Comparison of ENCODE assay signal across 8 cellular contexts in the genomic region with DNA sequence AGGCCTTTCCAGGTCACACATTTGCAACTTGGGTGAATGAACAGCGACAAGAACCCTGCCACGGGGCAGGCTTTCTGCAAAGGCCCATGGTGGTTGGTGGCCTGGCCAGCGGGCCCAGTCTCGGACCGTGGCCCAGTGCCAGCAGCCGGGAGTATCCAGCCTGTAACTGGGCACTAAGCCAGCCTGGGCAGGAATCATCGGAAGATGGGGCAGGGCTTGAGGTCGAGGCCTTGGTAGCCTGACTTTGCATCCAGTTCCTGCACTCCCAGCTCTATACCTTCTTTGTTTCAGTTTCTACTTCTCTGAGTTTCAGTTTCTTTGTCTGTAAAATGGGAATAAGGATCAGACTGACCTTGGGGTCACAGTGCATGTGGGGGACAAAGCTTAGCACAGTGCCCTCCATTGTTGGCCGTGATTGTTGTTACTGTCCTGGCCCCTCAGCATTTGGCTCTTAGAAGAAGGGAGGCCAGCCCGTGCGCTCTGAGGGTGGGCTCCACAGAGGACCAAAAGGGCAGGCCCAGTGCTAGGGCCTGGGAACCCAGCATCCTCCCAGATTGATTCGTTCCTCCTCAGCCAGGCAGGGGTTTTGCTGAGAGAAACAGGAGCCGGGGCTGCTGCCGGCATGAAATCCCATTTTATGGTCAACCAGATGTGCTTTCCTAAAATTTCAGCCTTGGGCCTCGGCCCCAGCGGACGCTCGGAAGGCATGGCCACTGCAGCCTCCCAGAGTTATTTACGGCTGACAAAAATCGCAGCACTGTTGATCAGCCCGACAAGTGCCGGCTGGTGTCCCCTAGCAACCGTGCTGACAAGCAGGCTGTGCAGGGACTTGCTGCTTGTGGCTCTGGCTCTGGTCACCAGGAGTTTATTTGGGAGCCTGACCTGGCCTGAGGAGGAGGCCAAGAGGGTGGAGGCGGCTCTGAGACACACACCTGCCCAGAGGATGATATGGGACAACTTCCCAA. TPM values are rescaled to one million over a fixed set of nuclear protein-coding genes. Genes with fewer than 3 reads are reported as not detected.
A peak's percentile ranks its signal among the peaks of the same experiment; 100 is the strongest.
DNase-seq lines count a peak whose midpoint lies in the region; ATAC-seq and TF ChIP-seq lines count a peak whose summit lies in the region.

No MANE protein-coding gene starts in this region.

- no peak overlapping the region for H3K4me3 Mint-ChIP-seq in activated naive CD8-positive, alpha-beta T cell treated with anti-CD3 and anti-CD28 coated beads, Interleukin-2, amount 10 ng/mL, durations not matched to agents 7 days and 5 days

- intact Hi-C loops in right cardiac atrium (cut with DNase I) = loop anchor here in 1 of 4 donors (5.0 kb wide), 1 partner anchor 37 kb away; no protein-coding TSS in a partner anchor
- intact Hi-C loops in sigmoid colon (cut with DNase I) = no loop called here

- no peaks in the 10 kb centered on the region for H3K27me3 ChIP-seq in right cardiac atrium (ENCODE audit: control insufficient read depth, insufficient read depth)
- H3K27me3 ChIP-seq in sigmoid colon = no peaks in the 10 kb centered on the region

- no peak for TF ChIP-seq POLR2A in sigmoid colon (IDR thresholded peaks at IDR 0.05)

- H3K4me3 ChIP-seq in right cardiac atrium (ENCODE audit: low read length) = no peak overlapping the region
- no peak overlapping the region for H3K4me3 ChIP-seq in sigmoid colon

- WGBS in right cardiac atrium = 38% methylated on average over 24 of the region's 24 CpGs
- WGBS in sigmoid colon, 2 donors = 68 to 71% methylated on average over 24 of the region's 24 CpGs

- H3K27ac ChIP-seq in right cardiac atrium (ENCODE audit: low read length) = peak overlapping the region; percentile 82
- peak overlapping the region; percentile 19 to 77 (median 48) for H3K27ac ChIP-seq in sigmoid colon

- POLR2A ChIA-PET in activated naive CD8-positive, alpha-beta T cell treated with anti-CD3 and anti-CD28 coated beads, Interleukin-2, amount 10 ng/mL, durations not matched to agents 7 days and 5 days (lab: Charles Lee) = interaction anchor here (0.8 kb wide), 1 partner anchor 44 kb away, joined by 3 read pairs; no protein-coding TSS in a partner anchor

- H3K27me3 Mint-ChIP-seq in activated naive CD8-positive, alpha-beta T cell treated with anti-CD3 and anti-CD28 coated beads, Interleukin-2, amount 10 ng/mL, durations not matched to agents 7 days and 5 days = no peaks in the 10 kb centered on the region

- H3K36me3 ChIP-seq in sigmoid colon = peaks cover 43 to 93% (median 65%) of the 10 kb centered on the region in 4 donors

- H3K9me3 Mint-ChIP-seq in activated naive CD8-positive, alpha-beta T cell treated with anti-CD3 and anti-CD28 coated beads, Interleukin-2, amount 10 ng/mL, durations not matched to agents 7 days and 5 days = no peaks in the 10 kb centered on the region

- TF ChIP-seq CTCF in sigmoid colon (IDR thresholded peaks at IDR 0.05) (peak in 1 of 4 experiments; percentile 5), GM20000 (IDR thresholded peaks at IDR 0.05; ENCODE audit: extremely low read depth, missing control alignments) (no peak)

- H3K9me3 ChIP-seq in right cardiac atrium (ENCODE audit: control insufficient read depth, low read length) (no peaks in the 10 kb centered on the region), sigmoid colon (no peaks in the 10 kb centered on the region)

- ATAC-seq in activated naive CD8-positive, alpha-beta T cell treated with anti-CD3 and anti-CD28 coated beads, Interleukin-2, amount 10 ng/mL, durations not matched to agents 7 days and 5 days (ENCODE audit: low read depth) = no peak
- peak; percentile 65 for ATAC-seq in right cardiac atrium
- no peak for ATAC-seq in GM21619 (IDR thresholded peaks at IDR 0.05; ENCODE audit: unreplicated experiment)
- ATAC-seq in GM18858 (IDR thresholded peaks at IDR 0.05; ENCODE audit: unreplicated experiment) = no peak
- no peak for ATAC-seq in GM21528 (IDR thresholded peaks at IDR 0.05; ENCODE audit: low FRiP score, unreplicated experiment)

- peak; percentile 19 for DNase-seq in ELF-1 (ENCODE audit: low read depth, low spot score)
- DNase-seq in activated naive CD8-positive, alpha-beta T cell treated with anti-CD3 and anti-CD28 coated beads, Interleukin-2, amount 10 ng/mL, durations not matched to agents 7 days and 5 days = no peak
- DNase-seq in right cardiac atrium = peak; percentile 92 to 95 (median 94)
- DNase-seq in sigmoid colon = peak; percentile 85
- no peak for DNase-seq in GM20000 (ENCODE audit: low spot score)

- H3K27ac Mint-ChIP-seq in activated naive CD8-positive, alpha-beta T cell treated with anti-CD3 and anti-CD28 coated beads, Interleukin-2, amount 10 ng/mL, durations not matched to agents 7 days and 5 days = peak overlapping the region; percentile 71

- TF ChIP-seq EP300 in sigmoid colon (IDR thresholded peaks at IDR 0.05) = no peak

- H3K4me1 Mint-ChIP-seq in activated naive CD8-positive, alpha-beta T cell treated with anti-CD3 and anti-CD28 coated beads, Interleukin-2, amount 10 ng/mL, durations not matched to agents 7 days and 5 days = peaks cover 14% of the 10 kb centered on the region

- H3K4me1 ChIP-seq in right cardiac atrium (ENCODE audit: control insufficient read depth, insufficient read depth, low read length) (peaks cover 24% of the 10 kb centered on the region), sigmoid colon (peaks cover 0 to 40% (median 38%) of the 10 kb centered on the region in 4 donors)

- peaks cover 35% of the 10 kb centered on the region for H3K36me3 Mint-ChIP-seq in activated naive CD8-positive, alpha-beta T cell treated with anti-CD3 and anti-CD28 coated beads, Interleukin-2, amount 10 ng/mL, durations not matched to agents 7 days and 5 days

RNA-seq across cellular contexts. Expression of a gene that starts 43.6 kb away (rescaled TPM):
- 100 to 1,000 TPM; 142 to 161 TPM for total RNA-seq in activated naive CD8-positive, alpha-beta T cell treated with anti-CD3 and anti-CD28 coated beads, Interleukin-2, amount 10 ng/mL, durations not matched to agents 7 days and 5 days
- total RNA-seq in right cardiac atrium (10 to 100 TPM; 45.5 to 51.6 (median 48.3) TPM), sigmoid colon (10 to 100 TPM; 38.5 to 53.8 (median 44.7) TPM)
- polyA plus RNA-seq in right cardiac atrium (18.6 TPM), sigmoid colon (10 to 100 TPM in 1 of 3 donors, 1 to 10 TPM in 2; 4.9 to 34.5 (median 6.0) TPM)

Comparison
In these comparisons a context has a peak if more than half of its experiments do, and no peak if none do; other contexts are left out.
1. DNase-seq: peak in ELF-1 (single experiment), right cardiac atrium (3 of 3) and sigmoid colon (single experiment); none in activated naive CD8-positive, alpha-beta T cell treated with anti-CD3 and anti-CD28 coated beads, Interleukin-2, amount 10 ng/mL, durations not matched to agents 7 days and 5 days (single experiment) and GM20000 (single experiment).
2. ATAC-seq: peak in right cardiac atrium (2 of 2); none in activated naive CD8-positive, alpha-beta T cell treated with anti-CD3 and anti-CD28 coated beads, Interleukin-2, amount 10 ng/mL, durations not matched to agents 7 days and 5 days (single experiment), GM21619 (single experiment), GM18858 (single experiment) and GM21528 (single experiment).